In the genomic region with DNA sequence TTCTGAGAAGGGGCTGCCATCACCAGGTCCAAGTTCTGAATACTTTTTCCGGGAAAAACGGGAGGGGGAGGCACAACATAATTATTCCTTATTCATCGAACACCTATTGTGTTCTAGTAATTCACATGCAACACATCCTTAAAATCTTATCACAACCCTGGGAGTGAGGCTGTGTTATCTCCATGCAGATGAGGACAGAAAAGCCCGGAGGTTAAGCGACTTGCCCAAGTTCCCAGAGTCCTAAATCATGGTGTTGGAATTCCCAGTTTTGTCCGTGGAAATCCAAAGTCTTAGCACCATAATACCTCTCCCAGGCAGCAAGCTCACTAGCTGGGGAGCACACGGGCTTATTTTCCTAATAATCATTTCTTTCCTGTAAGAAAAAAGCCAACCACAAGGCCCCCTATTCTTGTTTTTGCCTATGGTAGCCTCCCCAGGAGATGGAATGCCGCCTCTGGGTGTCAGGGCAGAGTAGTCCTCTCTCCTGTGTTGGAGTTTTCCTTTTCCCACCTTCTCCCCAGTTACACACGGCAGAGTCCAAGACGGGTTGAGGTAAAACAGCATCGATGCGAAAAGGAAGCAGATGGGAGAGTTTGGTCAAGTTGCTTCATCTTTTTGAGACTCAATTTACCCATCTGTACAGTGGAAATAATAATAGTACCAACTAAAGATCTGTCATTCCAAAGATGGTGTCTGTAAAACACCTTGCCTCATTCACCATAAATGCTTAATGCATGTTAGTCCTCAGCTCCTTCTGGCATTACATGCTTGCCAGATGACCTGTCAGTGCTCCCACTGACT, we compare ENCODE assay signal across 9 cellular contexts.
DNase-seq lines count a peak whose midpoint lies in the region; ATAC-seq and TF ChIP-seq lines count a peak whose summit lies in the region.
"Had no signal": no experiment of that assay in that cellular context is flagged by ENCODE, and none has a peak within 500 bp of the region (broad histone marks: within the 10 kb centered on the region; RNA-seq: fewer than 3 reads in every experiment).

No MANE protein-coding gene starts in this region.

- H3K27me3 Mint-ChIP-seq in activated naive CD4-positive, alpha-beta T cell treated with anti-CD3 and anti-CD28 coated beads, Interleukin-2, amount 10 ng/mL, durations not matched to agents 7 days and 5 days: peaks cover 60% of the 10 kb centered on the region
- H3K27me3 Mint-ChIP-seq in mesothelial cell of epicardium (ENCODE audit: low read depth): peaks cover 1% of the 10 kb centered on the region
- peaks cover 13% of the 10 kb centered on the region for H3K27me3 Mint-ChIP-seq in type B pancreatic cell

- peaks cover 8% of the 10 kb centered on the region for H3K4me1 Mint-ChIP-seq in activated naive CD4-positive, alpha-beta T cell treated with anti-CD3 and anti-CD28 coated beads, Interleukin-2, amount 10 ng/mL, durations not matched to agents 7 days and 5 days
- peaks cover 58% of the 10 kb centered on the region for H3K4me1 Mint-ChIP-seq in mesothelial cell of epicardium
- peaks cover 56% of the 10 kb centered on the region for H3K4me1 Mint-ChIP-seq in type B pancreatic cell (ENCODE audit: unreplicated experiment)

- intact Hi-C loops in colonic mucosa (cut with DNase I): no loop called here

- CTCF ChIA-PET in activated naive CD4-positive, alpha-beta T cell treated with anti-CD3 and anti-CD28 coated beads, Interleukin-2, amount 10 ng/mL, durations not matched to agents 7 days and 5 days (lab: Charles Lee): interaction anchor here (1.0 kb wide), 1 partner anchor 101 kb away, joined by 3 read pairs; no protein-coding TSS in a partner anchor

- no peaks in the 10 kb centered on the region for H3K36me3 ChIP-seq in colonic mucosa

- DNase-seq in activated naive CD4-positive, alpha-beta T cell treated with anti-CD3 and anti-CD28 coated beads, Interleukin-2, amount 10 ng/mL, durations not matched to agents 7 days and 5 days: no peak
- DNase-seq in activated naive CD4-positive, alpha-beta T cell treated with Interleukin-2 at 50 U/mL for 16 hours: no peak
- DNase-seq in colonic mucosa (no peak), mesothelial cell of epicardium (ENCODE audit: low spot score in 2 of 2, unreplicated experiment in 2 of 2) (no peak), type B pancreatic cell (ENCODE audit: extremely low spot score, unreplicated experiment) (no peak), iPS-NIHi11 (ENCODE audit: low spot score) (no peak)
- DNase-seq in stimulated activated CD4-positive, alpha-beta T cell treated with anti-CD3 and anti-CD28 coated beads, Interleukin-15, amount 100 ng/mL, for 24 hours: no peak

- peak overlapping the region; percentile 72 for H3K4me3 ChIP-seq in colonic mucosa

- no peak overlapping the region for H3K9ac ChIP-seq in colonic mucosa (ENCODE audit: low read depth in 2 of 2, low read length in 2 of 2)

- peak overlapping the region; percentile 54 for H3K4me3 Mint-ChIP-seq in activated naive CD4-positive, alpha-beta T cell treated with anti-CD3 and anti-CD28 coated beads, Interleukin-2, amount 10 ng/mL, durations not matched to agents 7 days and 5 days
- peak overlapping the region; percentile 84 for H3K4me3 Mint-ChIP-seq in mesothelial cell of epicardium
- peak overlapping the region; percentile 95 for H3K4me3 Mint-ChIP-seq in type B pancreatic cell

- no peak overlapping the region for H3K27ac Mint-ChIP-seq in activated naive CD4-positive, alpha-beta T cell treated with anti-CD3 and anti-CD28 coated beads, Interleukin-2, amount 10 ng/mL, durations not matched to agents 7 days and 5 days
- H3K27ac Mint-ChIP-seq in mesothelial cell of epicardium (peak overlapping the region; percentile 30), type B pancreatic cell (peak overlapping the region; percentile 63)
- H3K27ac Mint-ChIP-seq: stimulated activated memory B cell treated with anti-CD40 and anti-IgM and Interleukin-4, amounts not matched to agents 10 μg/mL and 1 μg/mL and 100 μg/mL, for 72 hours had no signal

- H3K36me3 Mint-ChIP-seq in activated naive CD4-positive, alpha-beta T cell treated with anti-CD3 and anti-CD28 coated beads, Interleukin-2, amount 10 ng/mL, durations not matched to agents 7 days and 5 days: no peaks in the 10 kb centered on the region
- H3K36me3 Mint-ChIP-seq in mesothelial cell of epicardium (no peaks in the 10 kb centered on the region), type B pancreatic cell (no peaks in the 10 kb centered on the region)
- H3K36me3 Mint-ChIP-seq: stimulated activated memory B cell treated with anti-CD40 and anti-IgM and Interleukin-4, amounts not matched to agents 10 μg/mL and 1 μg/mL and 100 μg/mL, for 72 hours had no signal

- no peaks in the 10 kb centered on the region for H3K9me3 Mint-ChIP-seq in activated naive CD4-positive, alpha-beta T cell treated with anti-CD3 and anti-CD28 coated beads, Interleukin-2, amount 10 ng/mL, durations not matched to agents 7 days and 5 days
- no peaks in the 10 kb centered on the region for H3K9me3 Mint-ChIP-seq in mesothelial cell of epicardium
- no peaks in the 10 kb centered on the region for H3K9me3 Mint-ChIP-seq in type B pancreatic cell
- H3K9me3 Mint-ChIP-seq: stimulated activated memory B cell treated with anti-CD40 and anti-IgM and Interleukin-4, amounts not matched to agents 10 μg/mL and 1 μg/mL and 100 μg/mL, for 72 hours had no signal

- no peak overlapping the region for H3K27ac ChIP-seq in colonic mucosa

- no peak for ATAC-seq in GM21390 (IDR thresholded peaks at IDR 0.05; ENCODE audit: unreplicated experiment)
- ATAC-seq: stimulated activated memory B cell treated with anti-CD40 and anti-IgM and Interleukin-4, amounts not matched to agents 10 μg/mL and 1 μg/mL and 100 μg/mL, for 72 hours had no signal

- peaks cover 8% of the 10 kb centered on the region for H3K4me1 ChIP-seq in colonic mucosa

- H3K9me3 ChIP-seq in colonic mucosa: no peaks in the 10 kb centered on the region

- TF ChIP-seq CTCF in colonic mucosa (IDR thresholded peaks at IDR 0.05) (no peak), mesothelial cell of epicardium (IDR thresholded peaks at IDR 0.05; ENCODE audit: unreplicated experiment) (no peak), type B pancreatic cell (conservative IDR thresholded peaks at IDR 0.05) (no peak)

- peaks cover 7% of the 10 kb centered on the region for H3K27me3 ChIP-seq in colonic mucosa
